11 cellular contexts compared by ENCODE assay signal in genomic region chr1:28482702-28483101, GRCh38. TPM values are rescaled to one million over a fixed set of nuclear protein-coding genes. Genes with fewer than 3 reads are reported as not detected.
DNase-seq lines count a peak whose midpoint lies in the region; TF ChIP-seq lines count a peak whose summit lies in the region.
"Had no signal": no experiment of that assay in that cellular context is flagged by ENCODE, and none has a peak within 500 bp of the region (broad histone marks: within the 10 kb centered on the region; RNA-seq: fewer than 3 reads in every experiment).

No MANE protein-coding gene starts in this region.

- DNase-seq in HFFc6 = no peak
- no peak for DNase-seq in RWPE1 (ENCODE audit: low spot score)
- no peak for DNase-seq in esophagus squamous epithelium (lab: John Stamatoyannopoulos, UW)
- DNase-seq in neural crest cell (ENCODE audit: low read depth, low spot score) = no peak
- no peak for DNase-seq in SJCRH30
- no peak for DNase-seq in iPS-NIHi11 (ENCODE audit: low spot score)
- DNase-seq in NCI-H1105 (lab: John Stamatoyannopoulos, UW) = no peak
- DNase-seq: ACHN; CD4-positive, CD25-positive, alpha-beta regulatory T cell; DMS53 had no signal

- H3K4me3 Mint-ChIP-seq in HFFc6 (no peak overlapping the region), neural crest cell (no peak overlapping the region)
- H3K4me3 Mint-ChIP-seq: CD4-positive, CD25-positive, alpha-beta regulatory T cell had no signal

- peaks cover 19% of the 10 kb centered on the region for H3K36me3 Mint-ChIP-seq in HFFc6 (ENCODE audit: low read depth)
- peaks cover 11% of the 10 kb centered on the region for H3K36me3 Mint-ChIP-seq in neural crest cell (ENCODE audit: low read depth)

- H3K4me3 ChIP-seq in esophagus squamous epithelium (no peak overlapping the region), SJCRH30 (no peak overlapping the region)
- H3K4me3 ChIP-seq: BLaER1 treated with 17β-estradiol and CSF1 and Interleukin-3, amounts not matched to agents 10 nM and 100 nM had no signal

- POLR2A ChIA-PET in RWPE1 (lab: Yijun Ruan, JAX; ENCODE audit: low non-redundant PET) = no interaction called here

- 76 to 79% methylated on average over 2 of the region's 2 CpGs for WGBS in esophagus squamous epithelium, 2 donors

- H3K36me3 ChIP-seq in esophagus squamous epithelium (peaks cover 9 to 98% (median 11%) of the 10 kb centered on the region in 3 donors), SJCRH30 (peaks cover 67% of the 10 kb centered on the region)

- H3K9me3 Mint-ChIP-seq in HFFc6 (no peaks in the 10 kb centered on the region), neural crest cell (no peaks in the 10 kb centered on the region)
- H3K9me3 Mint-ChIP-seq: CD4-positive, CD25-positive, alpha-beta regulatory T cell had no signal

- H3K27me3 ChIP-seq in esophagus squamous epithelium (no peaks in the 10 kb centered on the region), SJCRH30 (no peaks in the 10 kb centered on the region)
- H3K27me3 ChIP-seq: BLaER1 treated with 17β-estradiol and CSF1 and Interleukin-3, amounts not matched to agents 10 nM and 100 nM had no signal

- H3K27ac ChIP-seq in RWPE1 (peak overlapping the region; percentile 16; the same call in 1 of the 2 replicates), esophagus squamous epithelium (peak overlapping the region in 3 of 4 donors; percentile 53 to 83 (median 72)), SJCRH30 (no peak overlapping the region)
- H3K27ac ChIP-seq: BLaER1 treated with 17β-estradiol and CSF1 and Interleukin-3, amounts not matched to agents 10 nM and 100 nM had no signal

- no peaks in the 10 kb centered on the region; the same call in 1 of the 2 replicates for H3K27me3 Mint-ChIP-seq in HFFc6 (ENCODE audit: insufficient read depth)
- no peaks in the 10 kb centered on the region for H3K27me3 Mint-ChIP-seq in neural crest cell (ENCODE audit: low read depth)
- H3K27me3 Mint-ChIP-seq: CD4-positive, CD25-positive, alpha-beta regulatory T cell had no signal

- CTCF ChIA-PET in RWPE1 (lab: Yijun Ruan, JAX) = no interaction called here

- intact Hi-C loops in esophagus squamous epithelium (cut with DNase I) = no loop called here

- no peaks in the 10 kb centered on the region; the same call in 1 of the 2 replicates for H3K4me1 Mint-ChIP-seq in HFFc6 (ENCODE audit: low read depth)
- H3K4me1 Mint-ChIP-seq in neural crest cell = no peaks in the 10 kb centered on the region

- TF ChIP-seq CTCF in HFFc6 (IDR thresholded peaks at IDR 0.05) (no peak), RWPE1 (conservative IDR thresholded peaks at IDR 0.05; ENCODE audit: low read depth) (no peak), esophagus squamous epithelium (IDR thresholded peaks at IDR 0.05) (no peak), neural crest cell (conservative IDR thresholded peaks at IDR 0.05) (no peak)

- no peak for TF ChIP-seq POLR2A in esophagus squamous epithelium (IDR thresholded peaks at IDR 0.05)

- H3K4me1 ChIP-seq in esophagus squamous epithelium (peaks cover 0 to 18% (median 0%) of the 10 kb centered on the region in 3 donors), SJCRH30 (no peaks in the 10 kb centered on the region)

- H3K9me3 ChIP-seq in esophagus squamous epithelium = no peaks in the 10 kb centered on the region
- no peaks in the 10 kb centered on the region for H3K9me3 ChIP-seq in SJCRH30 (replicated peaks)
- H3K9me3 ChIP-seq: BLaER1 treated with 17β-estradiol and CSF1 and Interleukin-3, amounts not matched to agents 10 nM and 100 nM had no signal

- H3K27ac Mint-ChIP-seq in HFFc6 (peak overlapping the region; percentile 49; the same call in 1 of the 2 replicates), neural crest cell (ENCODE audit: unreplicated experiment) (peak overlapping the region; percentile 35)

RNA-seq across cellular contexts. Expression of gene RCC1, which starts 23.1 kb away (rescaled TPM):
- 10 to 100 TPM; 30.9 to 45.4 (median 38.4) TPM for total RNA-seq in HFFc6 (2021; fragmentation: NEBNext Ultra II Directional; extraction: Animal tissue kit (Norgen Biotek cat#: 25700))
- total RNA-seq in esophagus squamous epithelium (10 to 100 TPM; 25.6 to 46.6 (median 35.8) TPM), neural crest cell (94.8 and 95.9 TPM in 2 replicates)
- total RNA-seq in SJCRH30 (2014; rRNA removed; shearing (Covaris generic)) = 70.1 and 70.2 TPM in 2 replicates
